Comparison of ENCODE assay signal across 1 cellular context in genomic region chr2:127400533-127400896, GRCh38.
TF ChIP-seq lines count a peak whose summit lies in the region.

No MANE protein-coding gene starts in this region.

TF ChIP-seq in GM23338, 12 proteins besides CTCF, POLR2A, EP300 and RAD21:
- TF ChIP-seq ZNF462 (CRISPR knock-in tag; IDR thresholded peaks at IDR 0.05) (no peak), ETS1 (IDR thresholded peaks at IDR 0.05) (no peak)
